Comparison of ENCODE assay signal across 21 cellular contexts in the genomic region with DNA sequence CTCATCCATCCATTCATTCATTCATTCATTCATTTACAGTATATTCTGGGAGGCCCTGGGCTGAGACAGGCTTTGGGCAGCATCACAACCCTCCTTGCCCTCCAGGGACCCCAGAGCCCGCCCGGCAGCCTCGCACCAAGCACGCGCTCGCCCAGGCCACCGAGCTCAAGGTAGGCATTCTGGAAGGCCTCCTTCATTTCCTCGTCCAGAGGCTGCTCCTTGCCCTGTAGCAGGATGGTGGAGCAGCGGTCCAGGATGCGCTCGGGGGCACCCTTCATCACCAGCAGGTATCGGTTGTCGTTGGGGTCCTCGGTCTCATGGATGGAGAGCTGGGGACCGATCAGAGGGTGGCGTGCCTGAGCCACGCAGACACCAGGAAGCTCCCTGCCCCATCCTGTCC. TPM values are rescaled to one million over a fixed set of nuclear protein-coding genes. Genes with fewer than 3 reads are reported as not detected.
"Had no signal": no experiment of that assay in that cellular context is flagged by ENCODE, and none has a peak within 500 bp of the region (broad histone marks: within the 10 kb centered on the region; RNA-seq: fewer than 3 reads in every experiment).

No MANE protein-coding gene starts in this region.

- H3K9me3 ChIP-seq: MG63, SJCRH30 had no signal

- H3K36me3 ChIP-seq: MG63, SJCRH30 had no signal

- ATAC-seq: SK-N-SH treated with all-trans-retinoic acid at 6 μM for 48 hours had no signal

- H3K27me3 ChIP-seq: MG63, SJCRH30 had no signal

- DNase-seq: Karpas-422, KG1, MG63, NCI-H1092, NCI-H1105 treated with DMSO at 0.1 percent for 48 hours, NCI-H1417 treated with DMSO at 0.1 percent for 48 hours, NCI-H187, NCI-H2029, NCI-H2081 treated with DMSO at 0.1 percent for 48 hours, NCI-H2171, NCI-H226, NCI-H446, NCI-H510A, NCI-H524 treated with DMSO at 0.1 percent for 48 hours, NCI-H69, NCI-H774, RPMI8226, SHP77 treated with DMSO at 0.1 percent for 48 hours, SJCRH30 had no signal

- FAIRE-seq: RCC 7860 had no signal

- H3K4me1 ChIP-seq: SJCRH30 had no signal

- H3K4me3 ChIP-seq: MG63, SJCRH30 had no signal

- H3K27ac ChIP-seq: SJCRH30 had no signal

RNA-seq across cellular contexts. Expression of a gene that starts 50.2 kb away (rescaled TPM):
- total RNA-seq: SJCRH30 had no signal
